Comparison of ENCODE assay signal across 8 cellular contexts in the genomic region with DNA sequence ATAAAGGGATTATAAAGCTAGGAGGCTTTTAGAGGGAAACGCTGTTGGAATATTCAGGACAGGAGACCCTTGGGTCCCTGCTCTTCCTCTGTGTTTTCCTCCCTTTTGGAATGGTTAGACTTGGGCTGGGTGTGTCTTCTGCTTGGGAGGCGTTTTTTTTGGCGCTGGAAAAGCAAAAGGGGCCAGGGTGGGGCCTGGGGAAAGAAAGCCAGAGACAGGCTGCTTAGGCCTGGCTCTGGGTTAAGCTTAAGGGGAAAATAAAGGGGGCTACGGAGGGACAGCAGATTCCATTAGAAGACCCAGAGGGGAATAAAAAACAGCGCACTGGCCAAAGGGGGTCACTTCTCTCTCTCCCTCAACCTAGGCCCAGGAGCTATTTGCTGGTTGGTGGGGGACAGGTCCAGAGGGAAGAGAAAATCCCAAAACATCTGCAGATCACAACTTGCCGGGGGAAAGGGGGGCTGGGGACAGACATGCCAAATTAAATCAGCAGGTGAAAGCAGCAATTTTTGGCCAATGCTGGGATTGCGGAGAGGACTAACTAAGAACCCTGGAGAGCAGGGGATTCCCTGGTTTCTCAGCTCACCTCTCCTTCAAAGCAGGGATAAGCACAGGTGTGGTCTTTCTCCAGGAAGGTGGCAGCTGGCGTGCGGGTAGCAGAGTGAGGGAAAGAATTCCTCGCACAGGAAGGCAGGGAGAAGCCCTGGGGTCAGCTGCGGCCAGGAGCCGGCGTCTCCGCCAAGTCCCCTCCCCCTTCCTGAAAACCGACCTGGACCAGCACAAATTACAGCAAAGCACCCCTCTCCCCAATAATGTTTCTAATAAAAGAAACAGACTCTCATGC.
DNase-seq lines count a peak whose midpoint lies in the region; ATAC-seq lines count a peak whose summit lies in the region.

No MANE protein-coding gene starts in this region.

- H3K4me1 ChIP-seq in rectal smooth muscle tissue (ENCODE audit: control insufficient read depth, insufficient read depth, low read length), result no peaks in the 10 kb centered on the region

- H3K4me1 Mint-ChIP-seq in activated naive CD4-positive, alpha-beta T cell treated with anti-CD3 and anti-CD28 coated beads, Interleukin-2, amount 50 U/mL, for 24 hours, result peaks cover 74% of the 10 kb centered on the region
- H3K4me1 Mint-ChIP-seq in activated T-helper 17 cell treated with anti-CD3 and anti-CD28 coated beads, Interleukin-2, amount 50 U/mL, for 72 hours, result peaks cover 37% of the 10 kb centered on the region

- no peak for DNase-seq in activated naive CD4-positive, alpha-beta T cell treated with anti-CD3 and anti-CD28 coated beads, Interleukin-2, amount 50 U/mL, for 16 hours
- DNase-seq in left ventricle myocardium superior (peak; percentile 58), T1000 (lab: John Stamatoyannopoulos, UW) (no peak), ureter (ENCODE audit: low spot score) (no peak)

- no peaks in the 10 kb centered on the region for H3K27me3 ChIP-seq in rectal smooth muscle tissue (ENCODE audit: control insufficient read depth, insufficient read depth, low read length)

- H3K9ac ChIP-seq in rectal smooth muscle tissue (ENCODE audit: low read length), result peak overlapping the region; percentile 45

- no peak for ATAC-seq in activated T-helper 17 cell treated with anti-CD3 and anti-CD28 coated beads, Interleukin-2, amount 50 U/mL, for 72 hours (replicated peaks)
- peak; percentile 27 for ATAC-seq in left ventricle myocardium superior
- no peak for ATAC-seq in GM19397 (IDR thresholded peaks at IDR 0.05; ENCODE audit: unreplicated experiment)

- peak overlapping the region; percentile 91 for H3K27ac Mint-ChIP-seq in activated naive CD4-positive, alpha-beta T cell treated with anti-CD3 and anti-CD28 coated beads, Interleukin-2, amount 50 U/mL, for 24 hours
- H3K27ac Mint-ChIP-seq in activated T-helper 17 cell treated with anti-CD3 and anti-CD28 coated beads, Interleukin-2, amount 50 U/mL, for 72 hours, result peak overlapping the region; percentile 83

- peak overlapping the region; percentile 87 for H3K4me3 ChIP-seq in rectal smooth muscle tissue (ENCODE audit: low read length)

- H3K36me3 ChIP-seq in rectal smooth muscle tissue (ENCODE audit: control insufficient read depth, insufficient read depth, low read length), result no peaks in the 10 kb centered on the region

- H3K9me3 Mint-ChIP-seq in activated naive CD4-positive, alpha-beta T cell treated with anti-CD3 and anti-CD28 coated beads, Interleukin-2, amount 50 U/mL, for 24 hours, result no peaks in the 10 kb centered on the region
- H3K9me3 Mint-ChIP-seq in activated T-helper 17 cell treated with anti-CD3 and anti-CD28 coated beads, Interleukin-2, amount 50 U/mL, for 72 hours, result no peaks in the 10 kb centered on the region

- intact Hi-C loops in left ventricle myocardium superior (cut with micrococcal nuclease), result loop anchor here (5.0 kb wide), 1 partner anchor 622 kb away; no protein-coding TSS in a partner anchor

- peak overlapping the region; percentile 99 for H3K27ac ChIP-seq in rectal smooth muscle tissue (ENCODE audit: low read depth, low read length)

- peak overlapping the region; percentile 91 for H3K4me3 Mint-ChIP-seq in activated naive CD4-positive, alpha-beta T cell treated with anti-CD3 and anti-CD28 coated beads, Interleukin-2, amount 50 U/mL, for 24 hours
- H3K4me3 Mint-ChIP-seq in activated T-helper 17 cell treated with anti-CD3 and anti-CD28 coated beads, Interleukin-2, amount 50 U/mL, for 72 hours, result peak overlapping the region; percentile 85

- no peaks in the 10 kb centered on the region for H3K36me3 Mint-ChIP-seq in activated naive CD4-positive, alpha-beta T cell treated with anti-CD3 and anti-CD28 coated beads, Interleukin-2, amount 50 U/mL, for 24 hours
- peaks cover 26% of the 10 kb centered on the region for H3K36me3 Mint-ChIP-seq in activated T-helper 17 cell treated with anti-CD3 and anti-CD28 coated beads, Interleukin-2, amount 50 U/mL, for 72 hours (ENCODE audit: low read depth)

- no peaks in the 10 kb centered on the region for H3K27me3 Mint-ChIP-seq in activated naive CD4-positive, alpha-beta T cell treated with anti-CD3 and anti-CD28 coated beads, Interleukin-2, amount 50 U/mL, for 24 hours
- H3K27me3 Mint-ChIP-seq in activated T-helper 17 cell treated with anti-CD3 and anti-CD28 coated beads, Interleukin-2, amount 50 U/mL, for 72 hours, result no peaks in the 10 kb centered on the region
